Comparison of ENCODE assay signal across 15 cellular contexts in the genomic region with DNA sequence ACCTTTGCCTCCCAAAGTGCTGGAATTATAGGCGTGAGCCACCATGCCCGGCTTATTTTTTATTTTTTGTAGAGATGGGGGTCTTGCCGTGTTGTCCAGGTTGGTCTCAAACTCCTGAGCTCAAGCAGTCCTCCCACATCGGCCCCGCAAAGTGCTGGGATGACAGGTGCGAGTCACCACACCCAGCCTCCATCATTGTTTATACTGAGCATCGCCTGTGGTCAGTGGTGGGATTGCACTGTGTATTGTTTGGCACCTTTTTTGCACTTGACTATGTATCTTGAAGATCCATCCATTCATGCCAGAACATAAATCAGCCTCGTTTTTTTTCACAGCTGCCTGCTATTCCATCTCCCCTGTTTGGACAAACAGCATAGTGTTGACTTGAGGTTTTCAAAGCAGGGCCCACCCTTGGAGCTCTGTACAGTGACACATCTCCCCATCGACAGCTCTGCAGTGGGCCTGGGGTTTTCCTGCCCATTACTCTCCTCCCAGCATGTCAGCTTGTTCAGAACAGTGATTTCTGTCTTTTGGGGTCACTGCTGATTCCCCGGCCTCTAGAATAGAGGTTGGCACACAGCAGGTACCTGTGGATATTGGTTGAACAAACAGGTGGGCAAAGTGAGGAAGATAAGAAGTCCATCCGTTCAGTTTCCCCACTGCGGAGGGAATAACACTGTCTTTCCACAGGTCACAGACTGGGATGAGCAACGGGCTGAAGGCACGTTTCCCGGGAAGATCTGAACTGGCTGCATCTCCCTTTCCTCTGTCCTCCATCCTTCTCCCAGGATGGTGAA. TPM values are rescaled to one million over a fixed set of nuclear protein-coding genes. Genes with fewer than 3 reads are reported as not detected.
DNase-seq lines count a peak whose midpoint lies in the region; ATAC-seq, FAIRE-seq and TF ChIP-seq lines count a peak whose summit lies in the region.
"Had no signal": no experiment of that assay in that cellular context is flagged by ENCODE, and none has a peak within 500 bp of the region (broad histone marks: within the 10 kb centered on the region; RNA-seq: fewer than 3 reads in every experiment).

No MANE protein-coding gene starts in this region.

- CTCF ChIA-PET in A549 (lab: Yijun Ruan, JAX), result interaction anchor here (0.9 to 7.7 kb wide), 17 partner anchors 8 to 197 kb away, joined by 3 to 49 read pairs (median 4); a partner anchor contains a TSS

- DNase-seq in A549 (ENCODE audit: low read depth in 1 of 2, low spot score in 1 of 2), result peak; percentile 50 to 68
- no peak for DNase-seq in fibroblast of the aortic adventitia (ENCODE audit: low read depth)
- DNase-seq in tibial artery, result no peak
- no peak for DNase-seq in NCI-H2081 treated with DMSO at 0.1 percent for 48 hours (lab: John Stamatoyannopoulos, UW)
- DNase-seq: activated CD4-positive, alpha-beta memory T cell treated with anti-CD3 and anti-CD28 coated beads for 36 hours; foreskin fibroblast; MV-4-11; psoas muscle had no signal

- H3K9me3 ChIP-seq in A549 (no peaks in the 10 kb centered on the region), tibial artery (no peaks in the 10 kb centered on the region)
- H3K9me3 ChIP-seq: BLaER1 treated with 17β-estradiol and CSF1 and Interleukin-3, amounts not matched to agents 10 nM and 100 nM; psoas muscle had no signal

- TF ChIP-seq CTCF in A549 (IDR thresholded peaks at IDR 0.05), result no peak
- peak; percentile 49; the same call in 2 of the 3 replicates for TF ChIP-seq CTCF in GM12872 (IDR thresholded peaks at IDR 0.05; ENCODE audit: insufficient read depth, low read depth, low read length)
- TF ChIP-seq CTCF in VCaP (conservative IDR thresholded peaks at IDR 0.05), result 0 out of 2 replicates have a peak, but pooled peaks have one; percentile 17
- TF ChIP-seq CTCF in fibroblast of the aortic adventitia (IDR thresholded peaks at IDR 0.05; ENCODE audit: insufficient read depth, low read length), result peak; percentile 21
- no peak for TF ChIP-seq CTCF in tibial artery (IDR thresholded peaks at IDR 0.05)

- no peak overlapping the region for H3K27ac ChIP-seq in A549
- H3K27ac ChIP-seq in VCaP, result no peak overlapping the region
- no peak overlapping the region for H3K27ac ChIP-seq in tibial artery
- H3K27ac ChIP-seq: BLaER1 treated with 17β-estradiol and CSF1 and Interleukin-3, amounts not matched to agents 10 nM and 100 nM; psoas muscle had no signal

- peaks cover 80 to 95% (median 87%) of the 10 kb centered on the region in 3 donors for H3K36me3 ChIP-seq in tibial artery

- ATAC-seq in A549, result peak; percentile 91 to 94
- ATAC-seq in HG02642 (IDR thresholded peaks at IDR 0.05; ENCODE audit: poor library complexity, unreplicated experiment), result no peak
- no peak for ATAC-seq in GM21717 (IDR thresholded peaks at IDR 0.05; ENCODE audit: unreplicated experiment)

- no peak for TF ChIP-seq POLR2A in A549 (IDR thresholded peaks at IDR 0.05; ENCODE audit: low read length)

- no peak overlapping the region for H3K4me3 ChIP-seq in A549
- no peak overlapping the region for H3K4me3 ChIP-seq in fibroblast of the aortic adventitia (ENCODE audit: low read depth, low read length)
- H3K4me3 ChIP-seq in tibial artery, result no peak overlapping the region
- H3K4me3 ChIP-seq: BLaER1 treated with 17β-estradiol and CSF1 and Interleukin-3, amounts not matched to agents 10 nM and 100 nM; psoas muscle had no signal

- WGBS in A549 (ENCODE audit: missing lambda C conversion rate), result 80% methylated on average over 15 of the region's 15 CpGs

- H3K4me2 ChIP-seq in A549, result no peak overlapping the region
- H3K4me2 ChIP-seq: BLaER1 treated with 17β-estradiol and CSF1 and Interleukin-3, amounts not matched to agents 10 nM and 100 nM had no signal

- no peaks in the 10 kb centered on the region for H3K4me1 ChIP-seq in A549
- no peaks in the 10 kb centered on the region for H3K4me1 ChIP-seq in tibial artery
- H3K4me1 ChIP-seq: psoas muscle had no signal

- peak in 1 of 2 experiments; percentile 17; a peak in 1 of 5 replicates for TF ChIP-seq RAD21 in A549 (conservative IDR thresholded peaks at IDR 0.05 in 1 of 2, IDR thresholded peaks at IDR 0.05 in 1 of 2)

- no peaks in the 10 kb centered on the region for H3K27me3 ChIP-seq in tibial artery
- H3K27me3 ChIP-seq: BLaER1 treated with 17β-estradiol and CSF1 and Interleukin-3, amounts not matched to agents 10 nM and 100 nM had no signal

- POLR2A ChIA-PET in A549 (lab: Yijun Ruan, JAX), result interaction anchor here (1.1 to 3.0 kb wide), 2 partner anchors 10 to 15 kb away, joined by 3 to 15 read pairs; a partner anchor contains a TSS

- no peak for TF ChIP-seq EP300 in A549 (IDR thresholded peaks at IDR 0.05)

- FAIRE-seq in A549 (lab: Jason Lieb, UNC), result no peak
- FAIRE-seq: colon had no signal

- intact Hi-C loops in tibial artery (cut with DNase I; ENCODE audit: low total_unique reads), result no loop called here

TF ChIP-seq in A549, 52 proteins besides CTCF, POLR2A, EP300 and RAD21 (continues in another document):
- TF ChIP-seq, protein P1, sequence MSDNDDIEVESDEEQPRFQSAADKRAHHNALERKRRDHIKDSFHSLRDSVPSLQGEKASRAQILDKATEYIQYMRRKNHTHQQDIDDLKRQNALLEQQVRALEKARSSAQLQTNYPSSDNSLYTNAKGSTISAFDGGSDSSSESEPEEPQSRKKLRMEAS (IDR thresholded peaks at IDR 0.05), result no peak
- TF ChIP-seq CEBPB (IDR thresholded peaks at IDR 0.05) (no peak), FOSL2 (IDR thresholded peaks at IDR 0.05) (no peak), FOSL2 (CRISPR knock-in tag; IDR thresholded peaks at IDR 0.05) (peak; percentile 54), HDAC2 (IDR thresholded peaks at IDR 0.05) (no peak), ZFP36 (IDR thresholded peaks at IDR 0.05; ENCODE audit: borderline replicate concordance, partially characterized antibody) (peak; percentile 1), ZC3H11A (IDR thresholded peaks at IDR 0.05) (no peak)
- TF ChIP-seq, protein P2, sequence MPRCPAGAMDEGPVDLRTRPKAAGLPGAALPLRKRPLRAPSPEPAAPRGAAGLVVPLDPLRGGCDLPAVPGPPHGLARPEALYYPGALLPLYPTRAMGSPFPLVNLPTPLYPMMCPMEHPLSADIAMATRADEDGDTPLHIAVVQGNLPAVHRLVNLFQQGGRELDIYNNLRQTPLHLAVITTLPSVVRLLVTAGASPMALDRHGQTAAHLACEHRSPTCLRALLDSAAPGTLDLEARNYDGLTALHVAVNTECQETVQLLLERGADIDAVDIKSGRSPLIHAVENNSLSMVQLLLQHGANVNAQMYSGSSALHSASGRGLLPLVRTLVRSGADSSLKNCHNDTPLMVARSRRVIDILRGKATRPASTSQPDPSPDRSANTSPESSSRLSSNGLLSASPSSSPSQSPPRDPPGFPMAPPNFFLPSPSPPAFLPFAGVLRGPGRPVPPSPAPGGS (IDR thresholded peaks at IDR 0.05), result no peak

RNA-seq across cellular contexts. Expression of a gene that starts 8.2 kb away (rescaled TPM):
- polyA plus RNA-seq in A549 (2011; rRNA removed) (0.78 and 1.4 TPM in 2 replicates), A549 (2017; fragmentation: RNase III; extraction: RNeasy Plus Mini Kit Qiagen cat#74134 plus additional on column Dnase treatment) (0.37 to 0.44 TPM (median 0.39 TPM) in 3 replicates)
- 0.65 and 0.79 TPM in 2 replicates for polyA plus RNA-seq in A549 (2012; cell fraction: cytosol; rRNA removed)
- 0.75 and 0.90 TPM in 2 replicates for polyA plus RNA-seq in A549 (2012; cell fraction: nucleus; rRNA removed)
- 0.83 and 0.92 TPM in 2 replicates for polyA minus RNA-seq in A549 (2011; rRNA and poly(A)+ RNA removed)
- not detected in 2 replicates for total RNA-seq in fibroblast of the aortic adventitia (ENCODE audit: low replicate concordance)
- total RNA-seq: mononuclear cell, psoas muscle had no signal

RNA-seq across cellular contexts. Expression of a gene that starts 10.0 kb away (rescaled TPM):
- 749 and 1,115 TPM in 2 replicates for polyA plus RNA-seq in A549 (2011; rRNA removed)
- polyA plus RNA-seq in A549 (2012; cell fraction: cytosol; rRNA removed), result 1,921 and 2,479 TPM in 2 replicates
- polyA plus RNA-seq in A549 (2012; cell fraction: nucleus; rRNA removed), result 1,210 and 1,387 TPM in 2 replicates
- 1,179 to 1,276 TPM (median 1,260 TPM) in 3 replicates for polyA plus RNA-seq in A549 (2017; fragmentation: RNase III; extraction: RNeasy Plus Mini Kit Qiagen cat#74134 plus additional on column Dnase treatment)
- polyA minus RNA-seq in A549 (2011; rRNA and poly(A)+ RNA removed), result 458 and 693 TPM in 2 replicates
- total RNA-seq in fibroblast of the aortic adventitia (ENCODE audit: low replicate concordance), result 104 and 327 TPM in 2 replicates

RNA-seq across cellular contexts. Expression of a gene that starts 16.6 kb away (rescaled TPM):
- 0.15 and 0.36 TPM in 2 replicates for polyA plus RNA-seq in A549 (2011; rRNA removed)
- polyA plus RNA-seq in A549 (2012; cell fraction: cytosol; rRNA removed), result 1.5 and 1.7 TPM in 2 replicates
- polyA plus RNA-seq in A549 (2012; cell fraction: nucleus; rRNA removed), result 1.1 and 2.0 TPM in 2 replicates
- 1.1 to 1.3 TPM (median 1.1 TPM) in 3 replicates for polyA plus RNA-seq in A549 (2017; fragmentation: RNase III; extraction: RNeasy Plus Mini Kit Qiagen cat#74134 plus additional on column Dnase treatment)
- polyA minus RNA-seq in A549 (2011; rRNA and poly(A)+ RNA removed), result not detected in 2 replicates
- 0.81 and 1.6 TPM in 2 replicates for total RNA-seq in fibroblast of the aortic adventitia (ENCODE audit: low replicate concordance)
- total RNA-seq: mononuclear cell, psoas muscle had no signal

RNA-seq across cellular contexts. Expression of a gene that starts 29.3 kb away (rescaled TPM):
- 62.1 and 80.4 TPM in 2 replicates for polyA plus RNA-seq in A549 (2011; rRNA removed)
- 157 and 167 TPM in 2 replicates for polyA plus RNA-seq in A549 (2012; cell fraction: cytosol; rRNA removed)
- polyA plus RNA-seq in A549 (2012; cell fraction: nucleus; rRNA removed), result 190 and 224 TPM in 2 replicates
- polyA plus RNA-seq in A549 (2017; fragmentation: RNase III; extraction: RNeasy Plus Mini Kit Qiagen cat#74134 plus additional on column Dnase treatment), result 124 to 131 TPM (median 128 TPM) in 3 replicates
- 43.4 and 65.1 TPM in 2 replicates for polyA minus RNA-seq in A549 (2011; rRNA and poly(A)+ RNA removed)
- 43.0 and 65.2 TPM in 2 replicates for total RNA-seq in fibroblast of the aortic adventitia (ENCODE audit: low replicate concordance)

RNA-seq across cellular contexts. Expression of a gene that starts 45.6 kb away (rescaled TPM):
- polyA plus RNA-seq in A549 (2011; rRNA removed), result 7.2 and 7.3 TPM in 2 replicates
- 14.4 and 18.8 TPM in 2 replicates for polyA plus RNA-seq in A549 (2012; cell fraction: cytosol; rRNA removed)
- polyA plus RNA-seq in A549 (2012; cell fraction: nucleus; rRNA removed), result 101 and 126 TPM in 2 replicates
- 16.0 to 17.6 TPM (median 16.1 TPM) in 3 replicates for polyA plus RNA-seq in A549 (2017; fragmentation: RNase III; extraction: RNeasy Plus Mini Kit Qiagen cat#74134 plus additional on column Dnase treatment)
- polyA minus RNA-seq in A549 (2011; rRNA and poly(A)+ RNA removed), result 3.8 and 6.6 TPM in 2 replicates
- total RNA-seq in fibroblast of the aortic adventitia (ENCODE audit: low replicate concordance), result 5.7 and 9.9 TPM in 2 replicates

Comparison
In these comparisons a context has a peak if more than half of its experiments do, and no peak if none do; other contexts are left out.
1. ATAC-seq: peak in A549 (2 of 2); none in HG02642 (single experiment) and GM21717 (single experiment).
2. DNase-seq: peak in A549 (2 of 2); none in fibroblast of the aortic adventitia (single experiment), tibial artery (0 of 2) and NCI-H2081 treated with DMSO at 0.1 percent for 48 hours (single experiment).
3. CTCF ChIP-seq: peak in GM12872 (single experiment), VCaP (single experiment) and fibroblast of the aortic adventitia (single experiment); none in A549 (single experiment) and tibial artery (0 of 2).